ENCODE assay signal across 22 cellular contexts in the genomic region with DNA sequence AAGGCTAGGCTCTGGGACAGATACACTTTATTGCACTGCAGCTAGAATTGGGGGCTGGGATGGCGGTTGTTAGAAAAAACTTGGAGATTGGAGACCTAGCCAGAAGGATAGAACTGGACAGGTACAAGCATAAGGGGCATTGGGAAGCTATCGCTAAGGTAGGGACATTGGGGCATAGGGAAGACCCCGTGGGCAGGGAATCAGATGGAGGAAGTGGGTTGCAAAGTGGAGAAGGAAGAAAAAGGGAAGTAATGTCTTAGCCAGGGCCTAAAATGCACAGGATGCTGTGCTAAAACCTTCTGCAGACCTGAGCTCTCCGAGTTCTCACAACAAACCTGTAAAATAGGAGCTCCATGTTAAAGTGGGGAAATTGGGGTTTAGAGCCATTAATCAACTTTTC.
"Had no signal": no experiment of that assay in that cellular context is flagged by ENCODE, and none has a peak within 500 bp of the region (broad histone marks: within the 10 kb centered on the region; RNA-seq: fewer than 3 reads in every experiment).

No MANE protein-coding gene starts in this region.

- H3K4me1 Mint-ChIP-seq: activated CD4-positive, alpha-beta T cell treated with anti-CD3 and anti-CD28 coated beads for 36 hours; activated naive CD8-positive, alpha-beta T cell treated with anti-CD3 and anti-CD28 coated beads, Interleukin-2, amount 10 ng/mL, durations not matched to agents 7 days and 5 days; stimulated activated naive CD8-positive, alpha-beta T cell treated with anti-CD3 and anti-CD28 coated beads, Interleukin-15, amount 100 ng/mL, for 72 hours had no signal

- H3K9me3 Mint-ChIP-seq: activated naive CD8-positive, alpha-beta T cell treated with anti-CD3 and anti-CD28 coated beads, Interleukin-2, amount 10 ng/mL, durations not matched to agents 7 days and 5 days; activated T-helper 1 cell treated with anti-CD3 and anti-CD28 coated beads, Interleukin-12 subunit alpha, Interleukin-12 subunit beta, Interleukin-2, Interleukin-4 antibody, amounts not matched to agents 30 ng/mL and 10 ng/mL and 1 ng/mL, durations not matched to agents 14 hours and 24 hours and 36 hours; natural killer cell treated with Interleukin-12 subunit alpha and Interleukin-12 subunit beta and Interleukin-15 and Interleukin-18, amount 100 ng/mL, for 72 hours; stimulated activated naive CD8-positive, alpha-beta T cell treated with anti-CD3 and anti-CD28 coated beads, Interleukin-15, amount 100 ng/mL, for 72 hours had no signal

- H3K9ac ChIP-seq: parathyroid adenoma had no signal

- H2AFZ ChIP-seq: parathyroid adenoma had no signal

- H3K4me3 ChIP-seq: body of pancreas, lower lobe of right lung, right lobe of liver, smooth muscle cell, suprapubic skin, transverse colon, vagina had no signal

- DNase-seq: activated CD4-positive, alpha-beta T cell treated with anti-CD3 and anti-CD28 coated beads for 36 hours; activated CD4-positive, alpha-beta T cell treated with anti-CD3 and anti-CD28 coated beads, Interleukin-2, amount 50 U/mL, for 48 hours; activated naive CD8-positive, alpha-beta T cell treated with anti-CD3 and anti-CD28 coated beads, Interleukin-2, amount 10 ng/mL, durations not matched to agents 7 days and 5 days; activated T-cell treated with anti-CD3 and anti-CD28 coated beads for 4 hours; body of pancreas; foreskin keratinocyte; hippocampal formation; left cardiac atrium; lower lobe of right lung; right lobe of liver; stimulated activated CD4-positive, alpha-beta T cell treated with anti-CD3 and anti-CD28 coated beads, Interleukin-4, amount 100 ng/mL, for 1 hour; stimulated activated naive CD8-positive, alpha-beta T cell treated with anti-CD3 and anti-CD28 coated beads, Interleukin-15, amount 100 ng/mL, for 72 hours; T-helper 9 cell; transverse colon had no signal

- H3K36me3 Mint-ChIP-seq: activated naive CD8-positive, alpha-beta T cell treated with anti-CD3 and anti-CD28 coated beads, Interleukin-2, amount 10 ng/mL, durations not matched to agents 7 days and 5 days; natural killer cell treated with Interleukin-12 subunit alpha and Interleukin-12 subunit beta and Interleukin-15 and Interleukin-18, amount 100 ng/mL, for 72 hours had no signal

- H3K4me3 Mint-ChIP-seq: activated CD4-positive, alpha-beta T cell treated with anti-CD3 and anti-CD28 coated beads for 36 hours; activated naive CD8-positive, alpha-beta T cell treated with anti-CD3 and anti-CD28 coated beads, Interleukin-2, amount 10 ng/mL, durations not matched to agents 7 days and 5 days; activated T-helper 1 cell treated with anti-CD3 and anti-CD28 coated beads, Interleukin-12 subunit alpha, Interleukin-12 subunit beta, Interleukin-2, Interleukin-4 antibody, amounts not matched to agents 30 ng/mL and 10 ng/mL and 1 ng/mL, durations not matched to agents 14 hours and 24 hours and 36 hours; natural killer cell treated with Interleukin-12 subunit alpha and Interleukin-12 subunit beta and Interleukin-15 and Interleukin-18, amount 100 ng/mL, for 72 hours; stimulated activated naive CD8-positive, alpha-beta T cell treated with anti-CD3 and anti-CD28 coated beads, Interleukin-15, amount 100 ng/mL, for 72 hours had no signal

- H3K27me3 ChIP-seq: body of pancreas, foreskin keratinocyte, right lobe of liver, suprapubic skin, transverse colon, vagina had no signal

- H3K36me3 ChIP-seq: lower lobe of right lung, right lobe of liver, suprapubic skin, transverse colon, vagina, WERI-Rb-1 had no signal

- H3K27ac ChIP-seq: body of pancreas, epithelial cell of prostate, foreskin keratinocyte, lower lobe of right lung, parathyroid adenoma, right lobe of liver, suprapubic skin, transverse colon, vagina, WERI-Rb-1 had no signal

- H3K4me2 ChIP-seq: smooth muscle cell had no signal

- ATAC-seq: activated CD4-positive, alpha-beta T cell treated with anti-CD3 and anti-CD28 coated beads for 36 hours; body of pancreas; foreskin keratinocyte; left cardiac atrium; lower lobe of right lung; natural killer cell treated with Interleukin-12 subunit alpha and Interleukin-12 subunit beta and Interleukin-15 and Interleukin-18, amount 100 ng/mL, for 72 hours; right lobe of liver; stimulated activated naive CD8-positive, alpha-beta T cell treated with anti-CD3 and anti-CD28 coated beads, Interleukin-15, amount 100 ng/mL, for 72 hours had no signal

- H3K27ac Mint-ChIP-seq: activated CD4-positive, alpha-beta T cell treated with anti-CD3 and anti-CD28 coated beads for 36 hours; activated naive CD8-positive, alpha-beta T cell treated with anti-CD3 and anti-CD28 coated beads, Interleukin-2, amount 10 ng/mL, durations not matched to agents 7 days and 5 days; activated T-helper 1 cell treated with anti-CD3 and anti-CD28 coated beads, Interleukin-12 subunit alpha, Interleukin-12 subunit beta, Interleukin-2, Interleukin-4 antibody, amounts not matched to agents 30 ng/mL and 10 ng/mL and 1 ng/mL, durations not matched to agents 14 hours and 24 hours and 36 hours; natural killer cell treated with Interleukin-12 subunit alpha and Interleukin-12 subunit beta and Interleukin-15 and Interleukin-18, amount 100 ng/mL, for 72 hours; stimulated activated naive CD8-positive, alpha-beta T cell treated with anti-CD3 and anti-CD28 coated beads, Interleukin-15, amount 100 ng/mL, for 72 hours had no signal

- H3K4me1 ChIP-seq: body of pancreas, foreskin keratinocyte, lower lobe of right lung, parathyroid adenoma, right lobe of liver, suprapubic skin, transverse colon, vagina had no signal

- H3K27me3 Mint-ChIP-seq: activated naive CD8-positive, alpha-beta T cell treated with anti-CD3 and anti-CD28 coated beads, Interleukin-2, amount 10 ng/mL, durations not matched to agents 7 days and 5 days had no signal

- H3K9me3 ChIP-seq: body of pancreas, lower lobe of right lung, right lobe of liver, suprapubic skin, transverse colon, vagina had no signal

- H3K79me2 ChIP-seq: parathyroid adenoma had no signal
